ENCODE assay signal across 30 cellular contexts in the genomic region with DNA sequence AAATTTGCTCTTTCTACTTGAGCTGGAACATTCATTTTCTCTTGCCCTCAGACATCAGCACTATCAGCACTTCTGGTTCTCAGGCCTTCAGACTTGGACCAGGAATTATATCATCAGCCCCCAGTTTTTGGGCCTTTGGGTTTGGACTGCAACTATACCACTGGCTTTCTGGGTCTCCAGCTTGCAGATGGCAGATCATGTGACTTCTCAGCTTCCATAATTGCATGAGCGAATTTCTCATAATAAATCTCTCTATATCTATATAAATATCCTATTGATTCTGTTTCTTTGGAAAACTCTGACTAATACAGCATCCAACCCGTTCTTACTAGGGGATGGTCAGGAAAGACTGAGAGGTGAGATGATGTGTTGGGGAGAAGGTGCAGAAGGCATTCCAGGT.
"Had no signal": no experiment of that assay in that cellular context is flagged by ENCODE, and none has a peak within 500 bp of the region (broad histone marks: within the 10 kb centered on the region; RNA-seq: fewer than 3 reads in every experiment).

No MANE protein-coding gene starts in this region.

- H3K4me3 ChIP-seq: colonic mucosa, esophagus squamous epithelium, gastroesophageal sphincter had no signal

- H3K9me3 ChIP-seq: colonic mucosa, esophagus squamous epithelium, gastroesophageal sphincter had no signal

- DNase-seq: activated B cell treated with CpG ODN at 0.5 μM for 24 hours; activated CD4-positive, alpha-beta T cell treated with anti-CD3 and anti-CD28 coated beads for 48 hours; activated CD4-positive, alpha-beta T cell treated with anti-CD3 and anti-CD28 coated beads, Interleukin-2, amount 50 U/mL, for 1 hour; activated CD4-positive, alpha-beta T cell treated with anti-CD3 and anti-CD28 coated beads, Interleukin-2, amount 50 U/mL, for 48 hours; activated CD8-positive, alpha-beta memory T cell treated with anti-CD3 and anti-CD28 coated beads for 24 hours; activated CD8-positive, alpha-beta T cell treated with anti-CD3 and anti-CD28 coated beads for 36 hours; activated effector memory CD4-positive, alpha-beta T cell treated with Interleukin-2 at 50 U/mL for 16 hours; activated gamma-delta T cell treated with Interleukin-2 at 50 U/mL for 16 hours; activated naive CD4-positive, alpha-beta T cell treated with anti-CD3 and anti-CD28 coated beads, Interleukin-2, amount 50 U/mL, for 16 hours; activated naive CD4-positive, alpha-beta T cell treated with Interleukin-2 at 50 U/mL for 16 hours; activated T-cell treated with anti-CD3 and anti-CD28 coated beads, Interleukin-2, amount 50 U/mL, for 4 hours; amniotic stem cell; anterior cingulate cortex; caudate nucleus; cerebellar nuclear complex; colonic mucosa; effector CD8-positive, alpha-beta T cell; esophagus squamous epithelium; foreskin melanocyte; head of caudate nucleus; T-helper 1 cell; T-helper 17 cell; T1000; WERI-Rb-1 had no signal

- H3K27me3 ChIP-seq: colonic mucosa, esophagus squamous epithelium, gastroesophageal sphincter had no signal

- H3K27ac Mint-ChIP-seq: activated naive CD8-positive, alpha-beta T cell; activated T-helper 17 cell treated with anti-CD3 and anti-CD28 coated beads, Interleukin-2, amount 50 U/mL, for 72 hours; T-helper 17 cell; T-helper 2 cell treated with Interferon-gamma antibody and Interleukin-4, amounts not matched to agents 5 μg/mL and 100 μg/mL, for 36 hours had no signal

- ATAC-seq: activated CD4-positive, CD25-positive, alpha-beta regulatory T cell treated with anti-CD3 and anti-CD28 coated beads, Interleukin-2, amount 50 U/mL, for 24 hours; activated CD8-positive, alpha-beta T cell treated with anti-CD3 and anti-CD28 coated beads for 36 hours; activated T-cell treated with anti-CD3 and anti-CD28 coated beads, Interleukin-2, amount 50 U/mL, for 4 hours; activated T-helper 17 cell treated with anti-CD3 and anti-CD28 coated beads, Interleukin-2, amount 50 U/mL, for 72 hours; gastroesophageal sphincter; T-helper 17 cell had no signal

- H3K27ac ChIP-seq: colonic mucosa, epithelial cell of prostate, esophagus squamous epithelium, gastroesophageal sphincter, WERI-Rb-1 had no signal

- H3K4me1 ChIP-seq: colonic mucosa had no signal

- H3K36me3 ChIP-seq: colonic mucosa, esophagus squamous epithelium, gastroesophageal sphincter, WERI-Rb-1 had no signal

- H3K27me3 Mint-ChIP-seq: activated B cell treated with CpG ODN at 0.5 μM for 24 hours; activated CD8-positive, alpha-beta T cell treated with anti-CD3 and anti-CD28 coated beads for 36 hours; activated naive CD8-positive, alpha-beta T cell; activated T-helper 17 cell treated with anti-CD3 and anti-CD28 coated beads, Interleukin-2, amount 50 U/mL, for 72 hours; T-helper 17 cell had no signal

- H3K4me3 Mint-ChIP-seq: activated B cell treated with CpG ODN at 0.5 μM for 24 hours; activated CD8-positive, alpha-beta T cell treated with anti-CD3 and anti-CD28 coated beads for 36 hours; activated naive CD8-positive, alpha-beta T cell; activated T-cell treated with anti-CD3 and anti-CD28 coated beads, Interleukin-2, amount 50 U/mL, for 4 hours; activated T-helper 17 cell treated with anti-CD3 and anti-CD28 coated beads, Interleukin-2, amount 50 U/mL, for 72 hours; T-helper 17 cell; T-helper 2 cell treated with Interferon-gamma antibody and Interleukin-4, amounts not matched to agents 5 μg/mL and 100 μg/mL, for 36 hours had no signal
